ENCODE assay signal across 14 cellular contexts in the genomic region with DNA sequence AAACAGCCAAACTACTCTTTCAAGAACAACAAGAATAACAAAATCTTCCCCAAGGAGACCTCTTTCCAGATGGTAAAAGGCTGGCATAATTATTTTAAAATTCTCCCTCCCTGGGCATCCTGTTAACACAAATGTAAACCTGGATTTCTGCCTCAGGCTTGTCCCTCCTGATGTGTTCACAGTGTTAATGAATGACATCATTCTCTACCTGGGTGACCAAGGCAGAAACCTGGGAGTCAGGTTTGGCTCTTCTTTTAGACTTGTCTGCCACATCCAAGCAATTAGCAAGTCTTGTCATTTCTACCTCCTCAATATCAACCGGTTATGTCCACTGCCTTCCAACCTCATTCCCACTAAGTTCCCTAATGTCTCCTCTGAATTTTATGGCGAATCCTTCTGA.
A peak's percentile ranks its signal among the peaks of the same experiment; 100 is the strongest.
DNase-seq lines count a peak whose midpoint lies in the region; ATAC-seq, FAIRE-seq and TF ChIP-seq lines count a peak whose summit lies in the region.
"Had no signal": no experiment of that assay in that cellular context is flagged by ENCODE, and none has a peak within 500 bp of the region (broad histone marks: within the 10 kb centered on the region; RNA-seq: fewer than 3 reads in every experiment).

No MANE protein-coding gene starts in this region.

- no peaks in the 10 kb centered on the region for H4K20me1 ChIP-seq in HepG2 (ENCODE audit: insufficient read depth, low read length)

- no peak overlapping the region for H2AFZ ChIP-seq in HepG2 (ENCODE audit: low read length)

- no TSS peak for BruUV-seq in HepG2 (replicated peaks; lab: Mats Ljungman, UMichigan)

- TF ChIP-seq POLR2A in HepG2 (IDR thresholded peaks at IDR 0.05; ENCODE audit: insufficient read depth in 1 of 2, low read depth in 2 of 2, low read length in 2 of 2) (no peak), right lobe of liver (IDR thresholded peaks at IDR 0.05) (no peak)

- intact Hi-C loops in HepG2 (cut with micrococcal nuclease; ENCODE audit: unreplicated experiment), result no loop called here
- intact Hi-C loops in right lobe of liver (cut with DNase I), result no loop called here

- no peak for TF ChIP-seq RAD21 in HepG2 (CRISPR knock-in tag; IDR thresholded peaks at IDR 0.05)

- H3K27me3 ChIP-seq in HepG2 (ENCODE audit: control insufficient read depth in 1 of 2, insufficient read depth in 2 of 2, low read length in 2 of 2), result no peaks in the 10 kb centered on the region; a peak in 1 of 5 replicates
- no peaks in the 10 kb centered on the region for H3K27me3 ChIP-seq in right lobe of liver
- H3K27me3 ChIP-seq: BE2C had no signal

- TF ChIP-seq EP300 in HepG2 (IDR thresholded peaks at IDR 0.05; ENCODE audit: low read depth in 2 of 2, low read length in 2 of 2) (no peak), HepG2 (CRISPR knock-in tag; IDR thresholded peaks at IDR 0.05; ENCODE audit: borderline replicate concordance) (no peak)

- DNase-seq in HepG2 (ENCODE audit: low spot score), result no peak
- DNase-seq in right lobe of liver, result no peak
- DNase-seq in NCI-H69 (lab: John Stamatoyannopoulos, UW), result peak; percentile 85
- DNase-seq in NK-92 treated with Interleukin-12 subunit alpha and Interleukin-12 subunit beta, amount 100 ng/mL, for 24 hours (lab: John Stamatoyannopoulos, UW), result no peak
- no peak for DNase-seq in amniotic stem cell (lab: John Stamatoyannopoulos, UW)
- no peak for DNase-seq in stimulated activated CD4-positive, alpha-beta T cell treated with anti-CD3 and anti-CD28 coated beads, Interleukin-2, amount 100 ng/mL, for 24 hours
- DNase-seq: BE2C; CD4-positive, alpha-beta memory T cell; DMS153; H7; IMR-90 had no signal

- H3K4me3 ChIP-seq in HepG2 (replicated peaks in 1 of 3; ENCODE audit: insufficient read depth in 1 of 3, low read depth in 2 of 3, low read length in 3 of 3) (no peak overlapping the region), right lobe of liver (no peak overlapping the region)
- H3K4me3 ChIP-seq: A549 had no signal

- TF ChIP-seq CTCF in HepG2 (CRISPR knock-in tag; IDR thresholded peaks at IDR 0.05) (no peak), right lobe of liver (IDR thresholded peaks at IDR 0.05) (no peak)

- H3K9me3 ChIP-seq in HepG2 (ENCODE audit: low read length) (no peaks in the 10 kb centered on the region), right lobe of liver (no peaks in the 10 kb centered on the region)
- H3K9me3 ChIP-seq: A549, BE2C had no signal

- FAIRE-seq in HepG2 (lab: Jason Lieb, UNC), result no peak
- FAIRE-seq: A549 had no signal

- ATAC-seq in HepG2 (no peak), right lobe of liver (no peak), esophagus mucosa (peak; percentile 62)
- ATAC-seq: A549 had no signal

- in situ Hi-C loops in HepG2 (cut with HindIII; ENCODE audit: extremely low pct_ligation_motif_present, low pct_unique_long_range_greater_than_20kb), result no loop called here

- POLR2A ChIA-PET in HepG2 (lab: Yijun Ruan, JAX), result no interaction called here

- 49% methylated on average over 2 of the region's 2 CpGs for WGBS in HepG2 (ENCODE audit: low lambda C conversion rate)
- WGBS in right lobe of liver (ENCODE audit: insufficient coverage, low coverage, low lambda C conversion rate, missing lambda C conversion rate), result 88% methylated on average over 2 of the region's 2 CpGs

- H3K27ac ChIP-seq in HepG2 (ENCODE audit: extremely low read length, insufficient read depth, low read length) (no peak overlapping the region), right lobe of liver (no peak overlapping the region)
- H3K27ac ChIP-seq: A549, C4-2B had no signal

- no peaks in the 10 kb centered on the region for H3K4me1 ChIP-seq in HepG2 (ENCODE audit: insufficient read depth, low read length)
- H3K4me1 ChIP-seq in right lobe of liver, result peaks cover 0 to 6% (median 0%) of the 10 kb centered on the region in 4 donors
- H3K4me1 ChIP-seq: A549 had no signal

- H3K79me2 ChIP-seq in HepG2 (ENCODE audit: insufficient read depth, low read length), result no peaks in the 10 kb centered on the region

- no peak overlapping the region for H3K4me2 ChIP-seq in HepG2 (ENCODE audit: low read depth, low read length)
- H3K4me2 ChIP-seq: A549 had no signal

- H3K36me3 ChIP-seq in HepG2 (replicated peaks in 1 of 2; ENCODE audit: control insufficient read depth in 1 of 2, insufficient read depth in 2 of 2, low read length in 2 of 2), result no peaks in the 10 kb centered on the region
- H3K36me3 ChIP-seq in right lobe of liver, result no peaks in the 10 kb centered on the region
- H3K36me3 ChIP-seq: BE2C had no signal

- CTCF ChIA-PET in HepG2 (lab: Yijun Ruan, JAX; ENCODE audit: low intra/inter-chr PET ratio, low total read pairs), result no interaction called here

- H3K9ac ChIP-seq in HepG2 (ENCODE audit: insufficient read depth, low read depth, low read length), result no peak overlapping the region

TF ChIP-seq in HepG2, 621 proteins besides CTCF, POLR2A, EP300 and RAD21:
- TF ChIP-seq ATF7 (IDR thresholded peaks at IDR 0.05) (peak; percentile 78), ATF7 (CRISPR knock-in tag; IDR thresholded peaks at IDR 0.05) (no peak), YEATS2 (CRISPR knock-in tag; IDR thresholded peaks at IDR 0.05; ENCODE audit: borderline replicate concordance) (no peak)
- TF ChIP-seq, protein P1, sequence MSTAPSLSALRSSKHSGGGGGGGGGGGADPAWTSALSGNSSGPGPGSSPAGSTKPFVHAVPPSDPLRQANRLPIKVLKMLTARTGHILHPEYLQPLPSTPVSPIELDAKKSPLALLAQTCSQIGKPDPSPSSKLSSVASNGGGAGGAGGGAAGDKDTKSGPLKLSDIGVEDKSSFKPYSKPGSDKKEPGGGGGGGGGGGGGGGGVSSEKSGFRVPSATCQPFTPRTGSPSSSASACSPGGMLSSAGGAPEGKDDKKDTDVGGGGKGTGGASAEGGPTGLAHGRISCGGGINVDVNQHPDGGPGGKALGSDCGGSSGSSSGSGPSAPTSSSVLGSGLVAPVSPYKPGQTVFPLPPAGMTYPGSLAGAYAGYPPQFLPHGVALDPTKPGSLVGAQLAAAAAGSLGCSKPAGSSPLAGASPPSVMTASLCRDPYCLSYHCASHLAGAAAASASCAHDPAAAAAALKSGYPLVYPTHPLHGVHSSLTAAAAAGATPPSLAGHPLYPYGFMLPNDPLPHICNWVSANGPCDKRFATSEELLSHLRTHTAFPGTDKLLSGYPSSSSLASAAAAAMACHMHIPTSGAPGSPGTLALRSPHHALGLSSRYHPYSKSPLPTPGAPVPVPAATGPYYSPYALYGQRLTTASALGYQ (CRISPR knock-in tag; IDR thresholded peaks at IDR 0.05), result no peak
- TF ChIP-seq, protein P2, sequence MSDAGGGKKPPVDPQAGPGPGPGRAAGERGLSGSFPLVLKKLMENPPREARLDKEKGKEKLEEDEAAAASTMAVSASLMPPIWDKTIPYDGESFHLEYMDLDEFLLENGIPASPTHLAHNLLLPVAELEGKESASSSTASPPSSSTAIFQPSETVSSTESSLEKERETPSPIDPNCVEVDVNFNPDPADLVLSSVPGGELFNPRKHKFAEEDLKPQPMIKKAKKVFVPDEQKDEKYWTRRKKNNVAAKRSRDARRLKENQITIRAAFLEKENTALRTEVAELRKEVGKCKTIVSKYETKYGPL (CRISPR knock-in tag; IDR thresholded peaks at IDR 0.05), result no peak
- TF ChIP-seq, protein P3, sequence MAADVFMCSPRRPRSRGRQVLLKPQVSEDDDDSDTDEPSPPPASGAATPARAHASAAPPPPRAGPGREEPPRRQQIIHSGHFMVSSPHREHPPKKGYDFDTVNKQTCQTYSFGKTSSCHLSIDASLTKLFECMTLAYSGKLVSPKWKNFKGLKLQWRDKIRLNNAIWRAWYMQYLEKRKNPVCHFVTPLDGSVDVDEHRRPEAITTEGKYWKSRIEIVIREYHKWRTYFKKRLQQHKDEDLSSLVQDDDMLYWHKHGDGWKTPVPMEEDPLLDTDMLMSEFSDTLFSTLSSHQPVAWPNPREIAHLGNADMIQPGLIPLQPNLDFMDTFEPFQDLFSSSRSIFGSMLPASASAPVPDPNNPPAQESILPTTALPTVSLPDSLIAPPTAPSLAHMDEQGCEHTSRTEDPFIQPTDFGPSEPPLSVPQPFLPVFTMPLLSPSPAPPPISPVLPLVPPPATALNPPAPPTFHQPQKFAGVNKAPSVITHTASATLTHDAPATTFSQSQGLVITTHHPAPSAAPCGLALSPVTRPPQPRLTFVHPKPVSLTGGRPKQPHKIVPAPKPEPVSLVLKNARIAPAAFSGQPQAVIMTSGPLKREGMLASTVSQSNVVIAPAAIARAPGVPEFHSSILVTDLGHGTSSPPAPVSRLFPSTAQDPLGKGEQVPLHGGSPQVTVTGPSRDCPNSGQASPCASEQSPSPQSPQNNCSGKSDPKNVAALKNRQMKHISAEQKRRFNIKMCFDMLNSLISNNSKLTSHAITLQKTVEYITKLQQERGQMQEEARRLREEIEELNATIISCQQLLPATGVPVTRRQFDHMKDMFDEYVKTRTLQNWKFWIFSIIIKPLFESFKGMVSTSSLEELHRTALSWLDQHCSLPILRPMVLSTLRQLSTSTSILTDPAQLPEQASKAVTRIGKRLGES (CRISPR knock-in tag; IDR thresholded peaks at IDR 0.05; ENCODE audit: borderline replicate concordance), result no peak
- TF ChIP-seq, protein P4, sequence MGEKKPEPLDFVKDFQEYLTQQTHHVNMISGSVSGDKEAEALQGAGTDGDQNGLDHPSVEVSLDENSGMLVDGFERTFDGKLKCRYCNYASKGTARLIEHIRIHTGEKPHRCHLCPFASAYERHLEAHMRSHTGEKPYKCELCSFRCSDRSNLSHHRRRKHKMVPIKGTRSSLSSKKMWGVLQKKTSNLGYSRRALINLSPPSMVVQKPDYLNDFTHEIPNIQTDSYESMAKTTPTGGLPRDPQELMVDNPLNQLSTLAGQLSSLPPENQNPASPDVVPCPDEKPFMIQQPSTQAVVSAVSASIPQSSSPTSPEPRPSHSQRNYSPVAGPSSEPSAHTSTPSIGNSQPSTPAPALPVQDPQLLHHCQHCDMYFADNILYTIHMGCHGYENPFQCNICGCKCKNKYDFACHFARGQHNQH (CRISPR knock-in tag; IDR thresholded peaks at IDR 0.05), result no peak
